2 cellular contexts compared by ENCODE assay signal in the genomic region with DNA sequence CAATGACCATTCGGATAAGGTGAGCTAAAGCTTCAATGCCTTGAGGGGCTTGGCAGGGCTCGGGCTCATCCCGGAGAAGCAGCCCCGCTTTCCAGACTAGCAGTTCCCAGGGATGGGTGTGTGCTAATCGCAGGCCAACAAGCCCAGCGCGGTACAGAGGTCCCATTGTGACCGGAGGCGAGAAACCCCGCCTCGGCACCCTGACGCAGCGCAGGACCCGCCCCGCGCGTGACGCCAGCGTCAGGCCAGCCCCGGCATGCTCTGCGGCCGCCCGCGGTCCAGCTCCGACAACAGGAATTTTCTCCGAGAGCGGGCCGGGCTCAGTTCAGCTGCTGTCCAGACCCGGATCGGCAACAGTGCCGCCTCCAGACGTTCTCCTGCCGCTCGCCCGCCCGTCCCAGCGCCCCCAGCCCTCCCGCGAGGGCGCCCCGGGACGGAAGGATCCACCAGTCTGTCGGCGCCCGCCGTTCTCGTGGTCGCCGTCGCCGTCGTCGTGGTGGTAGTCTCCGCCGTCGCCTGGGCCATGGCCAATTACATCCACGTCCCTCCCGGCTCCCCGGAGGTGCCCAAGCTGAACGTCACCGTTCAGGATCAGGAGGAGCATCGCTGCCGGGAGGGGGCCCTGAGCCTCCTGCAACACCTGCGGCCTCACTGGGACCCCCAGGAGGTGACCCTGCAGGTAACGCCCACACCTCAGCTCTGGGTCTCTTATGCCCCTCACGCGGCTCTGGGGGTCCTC.
A peak's percentile ranks its signal among the peaks of the same experiment; 100 is the strongest.
TF ChIP-seq lines count a peak whose summit lies in the region.

ETNK1 (plus strand) TSS at position 264 of the 739 bp plus-strand sequence; CDS start at position 524, 260 bp downstream.

TF ChIP-seq in HEK293, 187 proteins besides CTCF, POLR2A, EP300 and RAD21 (continued from another document and continues in another):
- TF ChIP-seq, protein P1, sequence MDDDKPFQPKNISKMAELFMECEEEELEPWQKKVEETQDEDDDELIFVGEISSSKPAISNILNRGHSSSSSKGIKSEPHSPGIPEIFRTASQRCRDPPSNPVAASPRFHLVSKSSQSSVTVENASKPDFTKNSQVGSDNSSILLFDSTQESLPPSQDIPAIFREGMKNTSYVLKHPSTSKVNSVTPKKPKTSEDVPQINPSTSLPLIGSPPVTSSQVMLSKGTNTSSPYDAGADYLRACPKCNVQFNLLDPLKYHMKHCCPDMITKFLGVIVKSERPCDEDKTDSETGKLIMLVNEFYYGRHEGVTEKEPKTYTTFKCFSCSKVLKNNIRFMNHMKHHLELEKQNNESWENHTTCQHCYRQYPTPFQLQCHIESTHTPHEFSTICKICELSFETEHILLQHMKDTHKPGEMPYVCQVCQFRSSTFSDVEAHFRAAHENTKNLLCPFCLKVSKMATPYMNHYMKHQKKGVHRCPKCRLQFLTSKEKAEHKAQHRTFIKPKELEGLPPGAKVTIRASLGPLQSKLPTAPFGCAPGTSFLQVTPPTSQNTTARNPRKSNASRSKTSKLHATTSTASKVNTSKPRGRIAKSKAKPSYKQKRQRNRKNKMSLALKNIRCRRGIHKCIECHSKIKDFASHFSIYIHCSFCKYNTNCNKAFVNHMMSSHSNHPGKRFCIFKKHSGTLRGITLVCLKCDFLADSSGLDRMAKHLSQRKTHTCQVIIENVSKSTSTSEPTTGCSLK (tag by site-specific recombination; IDR thresholded peaks at IDR 0.05): no peak
- no peak; the same call in 1 of the 2 replicates for TF ChIP-seq HIC1 (tag by site-specific recombination; IDR thresholded peaks at IDR 0.05)
- TF ChIP-seq GLI2 (tag by site-specific recombination; IDR thresholded peaks at IDR 0.05; ENCODE audit: borderline replicate concordance, low read depth): no peak
- TF ChIP-seq ZEB2 (tag by site-specific recombination; IDR thresholded peaks at IDR 0.05): no peak; the same call in 1 of the 2 replicates
- no peak for TF ChIP-seq ZNF416 (tag by site-specific recombination; IDR thresholded peaks at IDR 0.05)
- TF ChIP-seq ZFP41 (tag by site-specific recombination; IDR thresholded peaks at IDR 0.05; ENCODE audit: borderline replicate concordance): no peak
- TF ChIP-seq ZSCAN4 (tag by site-specific recombination; IDR thresholded peaks at IDR 0.05): no peak; the same call in 1 of the 2 replicates
- no peak for TF ChIP-seq ZNF514 (tag by site-specific recombination; IDR thresholded peaks at IDR 0.05)
- TF ChIP-seq KLF10 (tag by site-specific recombination; IDR thresholded peaks at IDR 0.05): peak; percentile 46; the same call in 1 of the 2 replicates
- TF ChIP-seq ZNF843 (tag by site-specific recombination; IDR thresholded peaks at IDR 0.05): 0 out of 2 replicates have a peak, but pooled peaks have one; percentile 25
- peak; percentile 93; the same call in 1 of the 2 replicates for TF ChIP-seq ZFP37 (tag by site-specific recombination; IDR thresholded peaks at IDR 0.05)
- TF ChIP-seq KLF16 (tag by site-specific recombination; IDR thresholded peaks at IDR 0.05): no peak
- TF ChIP-seq, protein P2, sequence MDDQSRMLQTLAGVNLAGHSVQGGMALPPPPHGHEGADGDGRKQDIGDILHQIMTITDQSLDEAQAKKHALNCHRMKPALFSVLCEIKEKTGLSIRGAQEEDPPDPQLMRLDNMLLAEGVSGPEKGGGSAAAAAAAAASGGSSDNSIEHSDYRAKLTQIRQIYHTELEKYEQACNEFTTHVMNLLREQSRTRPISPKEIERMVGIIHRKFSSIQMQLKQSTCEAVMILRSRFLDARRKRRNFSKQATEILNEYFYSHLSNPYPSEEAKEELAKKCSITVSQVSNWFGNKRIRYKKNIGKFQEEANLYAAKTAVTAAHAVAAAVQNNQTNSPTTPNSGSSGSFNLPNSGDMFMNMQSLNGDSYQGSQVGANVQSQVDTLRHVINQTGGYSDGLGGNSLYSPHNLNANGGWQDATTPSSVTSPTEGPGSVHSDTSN (CRISPR knock-in tag; IDR thresholded peaks at IDR 0.05): peak; percentile 70; the same call in 1 of the 2 replicates
- TF ChIP-seq ZNF530 (tag by site-specific recombination; IDR thresholded peaks at IDR 0.05; ENCODE audit: low read depth): no peak
- TF ChIP-seq, protein P3, sequence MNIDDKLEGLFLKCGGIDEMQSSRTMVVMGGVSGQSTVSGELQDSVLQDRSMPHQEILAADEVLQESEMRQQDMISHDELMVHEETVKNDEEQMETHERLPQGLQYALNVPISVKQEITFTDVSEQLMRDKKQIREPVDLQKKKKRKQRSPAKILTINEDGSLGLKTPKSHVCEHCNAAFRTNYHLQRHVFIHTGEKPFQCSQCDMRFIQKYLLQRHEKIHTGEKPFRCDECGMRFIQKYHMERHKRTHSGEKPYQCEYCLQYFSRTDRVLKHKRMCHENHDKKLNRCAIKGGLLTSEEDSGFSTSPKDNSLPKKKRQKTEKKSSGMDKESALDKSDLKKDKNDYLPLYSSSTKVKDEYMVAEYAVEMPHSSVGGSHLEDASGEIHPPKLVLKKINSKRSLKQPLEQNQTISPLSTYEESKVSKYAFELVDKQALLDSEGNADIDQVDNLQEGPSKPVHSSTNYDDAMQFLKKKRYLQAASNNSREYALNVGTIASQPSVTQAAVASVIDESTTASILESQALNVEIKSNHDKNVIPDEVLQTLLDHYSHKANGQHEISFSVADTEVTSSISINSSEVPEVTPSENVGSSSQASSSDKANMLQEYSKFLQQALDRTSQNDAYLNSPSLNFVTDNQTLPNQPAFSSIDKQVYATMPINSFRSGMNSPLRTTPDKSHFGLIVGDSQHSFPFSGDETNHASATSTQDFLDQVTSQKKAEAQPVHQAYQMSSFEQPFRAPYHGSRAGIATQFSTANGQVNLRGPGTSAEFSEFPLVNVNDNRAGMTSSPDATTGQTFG (tag by site-specific recombination; IDR thresholded peaks at IDR 0.05; ENCODE audit: borderline replicate concordance): no peak
- no peak for TF ChIP-seq BCL11A (tag by site-specific recombination; IDR thresholded peaks at IDR 0.05; ENCODE audit: low read depth)
- no peak for TF ChIP-seq ZNF354C (tag by site-specific recombination; IDR thresholded peaks at IDR 0.05; ENCODE audit: borderline replicate concordance, low read depth)

TF ChIP-seq in SK-N-SH treated with all-trans-retinoic acid at 6 μM for 48 hours, 23 proteins besides CTCF, POLR2A, EP300 and RAD21 (continued from another document):
- TF ChIP-seq, protein P4, sequence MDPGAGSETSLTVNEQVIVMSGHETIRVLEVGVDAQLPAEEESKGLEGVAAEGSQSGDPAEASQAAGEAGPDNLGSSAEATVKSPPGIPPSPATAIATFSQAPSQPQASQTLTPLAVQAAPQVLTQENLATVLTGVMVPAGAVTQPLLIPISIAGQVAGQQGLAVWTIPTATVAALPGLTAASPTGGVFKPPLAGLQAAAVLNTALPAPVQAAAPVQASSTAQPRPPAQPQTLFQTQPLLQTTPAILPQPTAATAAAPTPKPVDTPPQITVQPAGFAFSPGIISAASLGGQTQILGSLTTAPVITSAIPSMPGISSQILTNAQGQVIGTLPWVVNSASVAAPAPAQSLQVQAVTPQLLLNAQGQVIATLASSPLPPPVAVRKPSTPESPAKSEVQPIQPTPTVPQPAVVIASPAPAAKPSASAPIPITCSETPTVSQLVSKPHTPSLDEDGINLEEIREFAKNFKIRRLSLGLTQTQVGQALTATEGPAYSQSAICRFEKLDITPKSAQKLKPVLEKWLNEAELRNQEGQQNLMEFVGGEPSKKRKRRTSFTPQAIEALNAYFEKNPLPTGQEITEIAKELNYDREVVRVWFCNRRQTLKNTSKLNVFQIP (CRISPR knock-in tag; IDR thresholded peaks at IDR 0.05; ENCODE audit: borderline replicate concordance, low read depth): no peak
- no peak for TF ChIP-seq ZNF8 (CRISPR knock-in tag; IDR thresholded peaks at IDR 0.05)
TF ChIP-seq in SK-N-SH treated with all-trans-retinoic acid at 6 μM for 48 hours: peak in this region for 0.
